21 cellular contexts compared by ENCODE assay signal in the genomic region with DNA sequence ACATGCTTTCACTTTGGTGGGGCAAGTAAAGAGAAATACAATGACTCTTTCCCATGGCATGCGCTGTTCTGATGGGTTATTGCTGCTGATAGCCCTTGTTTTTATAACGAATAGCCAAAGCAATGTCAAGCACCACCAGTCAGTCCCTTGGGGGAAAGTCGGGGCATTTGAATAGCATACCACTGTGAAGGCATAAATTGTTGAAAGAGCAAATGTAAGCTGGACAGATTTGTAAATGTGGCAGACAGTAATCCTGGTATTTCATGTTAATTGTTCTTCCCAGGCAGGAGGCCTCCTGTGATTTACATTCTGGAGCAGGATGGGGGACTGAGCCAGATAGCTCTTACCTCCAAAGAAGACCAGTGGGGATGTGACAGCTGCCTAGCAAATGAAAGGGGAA.
DNase-seq lines count a peak whose midpoint lies in the region; ATAC-seq, FAIRE-seq and TF ChIP-seq lines count a peak whose summit lies in the region.
"Had no signal": no experiment of that assay in that cellular context is flagged by ENCODE, and none has a peak within 500 bp of the region (broad histone marks: within the 10 kb centered on the region; RNA-seq: fewer than 3 reads in every experiment).

No MANE protein-coding gene starts in this region.

- H4K20me1 ChIP-seq in H9 (ENCODE audit: control insufficient read depth, insufficient read depth, insufficient read length) (no peaks in the 10 kb centered on the region), H1 (replicated peaks in 1 of 2; ENCODE audit: control insufficient read depth in 1 of 2, insufficient read depth in 2 of 2, low read length in 2 of 2) (no peaks in the 10 kb centered on the region)

- peaks cover 0 to 2% (median 0%) of the 10 kb centered on the region in 3 experiments; a peak in 1 of 7 replicates for H3K36me3 Mint-ChIP-seq in H9 (ENCODE audit: insufficient read depth in 1 of 3, low read depth in 3 of 3)

- H2BK12ac ChIP-seq in H9 (ENCODE audit: insufficient read length, low read depth, low read length) (no peak overlapping the region), H1 (ENCODE audit: low read depth, low read length) (no peak overlapping the region)

- H2BK120ac ChIP-seq in H9 (ENCODE audit: low read depth, low read length, poor library complexity, severe bottlenecking): no peak overlapping the region
- H2BK120ac ChIP-seq in H1 (replicated peaks; ENCODE audit: low read depth, low read length): no peak overlapping the region

- no peak overlapping the region for H3T11ph ChIP-seq in H9 (ENCODE audit: low read length)

- H3K27ac ChIP-seq in H9 (ENCODE audit: insufficient read length, low read depth, low read length) (no peak overlapping the region), H1 (ENCODE audit: low read depth, low read length) (no peak overlapping the region), body of pancreas (no peak overlapping the region)
- H3K27ac ChIP-seq: RWPE1, SJCRH30 had no signal

- H3K4me2 ChIP-seq in H9 (ENCODE audit: insufficient read depth, insufficient read length, low read length): peak overlapping the region; percentile 13
- peak overlapping the region; percentile 30 to 33; a peak in 3 of 4 replicates for H3K4me2 ChIP-seq in H1 (ENCODE audit: insufficient read depth in 1 of 2, low read depth in 2 of 2, low read length in 2 of 2)

- H4K5ac ChIP-seq in H9 (ENCODE audit: insufficient read length, low read depth, low read length) (no peak overlapping the region), H1 (ENCODE audit: insufficient read length, low read depth, low read length) (no peak overlapping the region)

- H3K4ac ChIP-seq in H9 (ENCODE audit: low read depth, low read length) (no peak overlapping the region), H1 (replicated peaks; ENCODE audit: insufficient read length, low read depth, low read length) (no peak overlapping the region)

- no peak overlapping the region for H3K23ac ChIP-seq in H9 (ENCODE audit: insufficient read length, low read depth, low read length)
- H3K23ac ChIP-seq in H1 (ENCODE audit: insufficient read length): no peak overlapping the region

- H3K23me2 ChIP-seq in H9 (ENCODE audit: insufficient read length, low read depth, low read length, poor library complexity, severe bottlenecking): no peaks in the 10 kb centered on the region
- no peaks in the 10 kb centered on the region for H3K23me2 ChIP-seq in H1 (ENCODE audit: low read depth, low read length)

- H3K36me3 ChIP-seq in H1 (ENCODE audit: control insufficient read depth in 2 of 4, insufficient read depth in 4 of 4, low read length in 3 of 4) (no peaks in the 10 kb centered on the region), body of pancreas (replicated peaks in 1 of 2; ENCODE audit: insufficient read depth in 1 of 2, low read depth in 2 of 2) (no peaks in the 10 kb centered on the region)
- H3K36me3 ChIP-seq: SJCRH30 had no signal

- peaks cover 21 to 26% of the 10 kb centered on the region in 2 experiments for H3K4me1 Mint-ChIP-seq in H9
- H3K4me1 Mint-ChIP-seq: B cell had no signal

- no peak overlapping the region for H3K14ac ChIP-seq in H9 (ENCODE audit: insufficient read depth, low read length)
- no peak overlapping the region for H3K14ac ChIP-seq in H1 (ENCODE audit: insufficient read length)

- no peak overlapping the region for H3K9ac ChIP-seq in H9 (ENCODE audit: extremely low read depth, insufficient read length, low read length)
- no peak overlapping the region for H3K9ac ChIP-seq in H1 (replicated peaks in 1 of 4; ENCODE audit: extremely low read depth in 1 of 4, low read depth in 3 of 4, low read length in 3 of 4)

- peak; percentile 74 for FAIRE-seq in H1 (lab: Jason Lieb, UNC)
- FAIRE-seq: G401.6, GM12891, GM18507, HTR-8/SVneo, K562 had no signal

- TF ChIP-seq EP300 in H1 (IDR thresholded peaks at IDR 0.05; ENCODE audit: borderline replicate concordance in 1 of 2, low read depth in 2 of 2, low read length in 2 of 2): no peak

- ATAC-seq in left ventricle myocardium superior (no peak), body of pancreas (no peak)
- ATAC-seq: K562, PC-3 had no signal

- H2BK20ac ChIP-seq in H9 (ENCODE audit: low read depth, low read length, poor library complexity, severe bottlenecking) (no peak overlapping the region), H1 (ENCODE audit: low read length) (no peak overlapping the region)

- H4K91ac ChIP-seq in H9 (ENCODE audit: insufficient read length, low read depth, low read length) (no peak overlapping the region), H1 (replicated peaks; ENCODE audit: insufficient read length, low read length) (no peak overlapping the region)

- H2BK15ac ChIP-seq in H9 (ENCODE audit: low read depth, low read length) (no peak overlapping the region), H1 (ENCODE audit: low read length) (no peak overlapping the region)

- H3K18ac ChIP-seq in H9 (ENCODE audit: insufficient read length, low read depth, low read length) (no peak overlapping the region), H1 (ENCODE audit: extremely low read depth, low read length) (no peak overlapping the region)

- TF ChIP-seq POLR2A in H1 (IDR thresholded peaks at IDR 0.05; ENCODE audit: control extremely low read depth in 1 of 2, low read depth in 2 of 2, low read length in 2 of 2) (no peak), body of pancreas (IDR thresholded peaks at IDR 0.05) (no peak), erythroblast (IDR thresholded peaks at IDR 0.05; ENCODE audit: low read length) (no peak)

- H3K79me1 ChIP-seq in H9 (ENCODE audit: insufficient read depth, low read depth, low read length, poor library complexity, severe bottlenecking): no peaks in the 10 kb centered on the region
- H3K79me1 ChIP-seq in H1 (ENCODE audit: low read depth, low read length): no peaks in the 10 kb centered on the region

- H3K9me3 ChIP-seq in H9 (ENCODE audit: control insufficient read depth, low read depth, low read length): no peaks in the 10 kb centered on the region
- H3K9me3 ChIP-seq in H1 (ENCODE audit: insufficient read depth in 2 of 2, low read depth in 1 of 2, low read length in 1 of 2): no peaks in the 10 kb centered on the region
- H3K9me3 ChIP-seq in body of pancreas: no peaks in the 10 kb centered on the region
- H3K9me3 ChIP-seq: SJCRH30 had no signal

- H3K27ac Mint-ChIP-seq in H9: no peak overlapping the region; a peak in 1 of 7 replicates
- H3K27ac Mint-ChIP-seq: B cell; CD4-positive, alpha-beta T cell had no signal

- H3K27me3 ChIP-seq in H9 (ENCODE audit: insufficient read depth, low read length) (peaks cover 2% of the 10 kb centered on the region; the same call in 1 of the 2 replicates), H1 (replicated peaks in 1 of 4; ENCODE audit: control insufficient read depth in 3 of 4, extremely low read depth in 1 of 4, insufficient read depth in 3 of 4, low read length in 3 of 4) (peaks cover 0 to 1% (median 0%) of the 10 kb centered on the region in 4 experiments; a peak in 1 of 7 replicates), body of pancreas (no peaks in the 10 kb centered on the region)
- H3K27me3 ChIP-seq: SJCRH30 had no signal

- H3K4me3 ChIP-seq in H1 (ENCODE audit: extremely low read depth in 1 of 4, insufficient read depth in 2 of 4, low read depth in 3 of 4, low read length in 4 of 4): no peak overlapping the region
- H3K4me3 ChIP-seq in body of pancreas: no peak overlapping the region
- H3K4me3 ChIP-seq: K562, SJCRH30 had no signal

- H3K79me2 ChIP-seq in H9 (ENCODE audit: insufficient read depth, low read length) (no peaks in the 10 kb centered on the region), H1 (ENCODE audit: control insufficient read depth in 1 of 2, insufficient read depth in 2 of 2, low read length in 2 of 2) (no peaks in the 10 kb centered on the region)

- no peak overlapping the region for H3K56ac ChIP-seq in H9 (ENCODE audit: insufficient read length, low read depth, low read length)
- H3K56ac ChIP-seq in H1 (replicated peaks; ENCODE audit: insufficient read length, low read depth, low read length): no peak overlapping the region

- no peak for TF ChIP-seq RAD21 in H1 (IDR thresholded peaks at IDR 0.05 in 1 of 2, conservative IDR thresholded peaks at IDR 0.05 in 1 of 2; ENCODE audit: low read depth in 2 of 2, low read length in 2 of 2)

- WGBS in H9 (ENCODE audit: extremely low coverage, insufficient read length, low lambda C conversion rate): no CpG with 5 or more reads among the region's 3 CpGs
- WGBS in H1 (ENCODE audit: extremely low coverage in 1 of 2, insufficient coverage in 1 of 2, insufficient read length in 1 of 2, insufficient replicate concordance in 2 of 2, low coverage in 1 of 2, low lambda C conversion rate in 2 of 2, missing lambda C conversion rate in 1 of 2), 2 experiments: 32% methylated on average over 3 of the region's 3 CpGs; no CpG with 5 or more reads in 1 of the 2 experiments
- WGBS in body of pancreas, 2 donors: 44 to 67% methylated on average over 3 of the region's 3 CpGs

- H2AFZ ChIP-seq in H9 (ENCODE audit: low read length) (no peak overlapping the region), H1 (ENCODE audit: low read length) (no peak overlapping the region)

- intact Hi-C loops in left ventricle myocardium superior (cut with micrococcal nuclease) (no loop called here), body of pancreas (cut with DNase I) (no loop called here)

- POLR2A ChIA-PET in H1 (lab: Charles Lee; ENCODE audit: partially characterized antibody): no interaction called here

- TF ChIP-seq CTCF in H9 (conservative IDR thresholded peaks at IDR 0.05) (no peak), H1 (IDR thresholded peaks at IDR 0.05; ENCODE audit: control extremely low read depth in 1 of 3, insufficient read depth in 1 of 3, low read depth in 1 of 3, low read length in 3 of 3) (no peak), body of pancreas (IDR thresholded peaks at IDR 0.05) (no peak)

- H2AK5ac ChIP-seq in H9 (ENCODE audit: insufficient read length, low read length) (no peak overlapping the region), H1 (ENCODE audit: low read depth, low read length) (no peak overlapping the region)

- H2BK5ac ChIP-seq in H9 (ENCODE audit: insufficient read length, low read length) (no peak overlapping the region), H1 (ENCODE audit: low read depth, low read length) (no peak overlapping the region)

- DNase-seq in EH (ENCODE audit: low read depth): peak; percentile 43
- peak; percentile 31 for DNase-seq in H9
- DNase-seq in H1 (ENCODE audit: low read depth in 1 of 2, low spot score in 2 of 2): peak in 1 of 2 experiments; percentile 29
- DNase-seq in iPS-NIHi7 (ENCODE audit: extremely low spot score): peak; percentile 53
- DNase-seq in left ventricle myocardium superior: no peak
- DNase-seq in body of pancreas: no peak
- DNase-seq in stimulated activated CD4-positive, alpha-beta T cell treated with anti-CD3 and anti-CD28 coated beads, Interleukin-4, amount 100 ng/mL, for 1 hour: no peak
- DNase-seq in erythroblast (lab: John Stamatoyannopoulos, UW): no peak
- DNase-seq: CD4-positive, alpha-beta T cell; NCI-H1417 treated with DMSO at 0.1 percent for 48 hours; NCI-H2029; NCI-H774; PC-3; SJCRH30 had no signal

- H3K9me3 Mint-ChIP-seq in H9: peaks cover 0 to 7% of the 10 kb centered on the region in 2 experiments; a peak in 2 of 5 replicates
- H3K9me3 Mint-ChIP-seq: CD4-positive, alpha-beta T cell had no signal

- CTCF ChIA-PET in H1 (lab: Charles Lee; ENCODE audit: partially characterized antibody): interaction anchor here (1.2 kb wide), 1 partner anchor 229 kb away, joined by 3 read pairs; no protein-coding TSS in a partner anchor

- peaks cover 3% of the 10 kb centered on the region for H3K4me1 ChIP-seq in H9 (ENCODE audit: insufficient read depth, low read length)
- peaks cover 0 to 4% (median 1%) of the 10 kb centered on the region in 4 experiments; a peak in 2 of 7 replicates for H3K4me1 ChIP-seq in H1 (replicated peaks in 1 of 4; ENCODE audit: control insufficient read depth in 3 of 4, insufficient read depth in 4 of 4, low read length in 3 of 4)
- H3K4me1 ChIP-seq in body of pancreas: no peaks in the 10 kb centered on the region
- H3K4me1 ChIP-seq: SJCRH30 had no signal

- peaks cover 34% of the 10 kb centered on the region for H3K27me3 Mint-ChIP-seq in H9 (ENCODE audit: low read depth)

- peak overlapping the region in 1 of 2 experiments; percentile 6; a peak in 1 of 5 replicates for H3K4me3 Mint-ChIP-seq in H9
- H3K4me3 Mint-ChIP-seq: B cell; CD4-positive, alpha-beta T cell had no signal

- H4K8ac ChIP-seq in H9 (replicated peaks; ENCODE audit: insufficient read length, low read depth, low read length): no peak overlapping the region
- H4K8ac ChIP-seq in H1 (ENCODE audit: extremely low read depth, insufficient read depth, low read length): no peak overlapping the region

Comparison
In these comparisons a context has a peak if more than half of its experiments do, and no peak if none do; other contexts are left out.
1. DNase-seq: peak in EH (single experiment), H9 (single experiment) and iPS-NIHi7 (single experiment); none in left ventricle myocardium superior (single experiment), body of pancreas (0 of 4), stimulated activated CD4-positive, alpha-beta T cell treated with anti-CD3 and anti-CD28 coated beads, Interleukin-4, amount 100 ng/mL, for 1 hour (single experiment) and erythroblast (0 of 2).